ENCODE assay signal across 2 cellular contexts in genomic region chr3:188152660-188153497, GRCh38.
TF ChIP-seq lines count a peak whose summit lies in the region.

No MANE protein-coding gene starts in this region.

TF ChIP-seq in GM23338, 12 proteins besides CTCF, POLR2A, EP300 and RAD21:
- no peak for TF ChIP-seq ZNF331 (CRISPR knock-in tag; IDR thresholded peaks at IDR 0.05; ENCODE audit: low read depth)
- TF ChIP-seq CREB1 (CRISPR knock-in tag; IDR thresholded peaks at IDR 0.05; ENCODE audit: low read depth), result no peak
- no peak for TF ChIP-seq EZH2phosphoT487 (IDR thresholded peaks at IDR 0.05; ENCODE audit: unreplicated experiment)
- no peak for TF ChIP-seq REST (IDR thresholded peaks at IDR 0.05; ENCODE audit: unreplicated experiment)
- peak; percentile 33; the same call in 1 of the 2 replicates for TF ChIP-seq NANOG (IDR thresholded peaks at IDR 0.05; ENCODE audit: borderline replicate concordance)
- TF ChIP-seq ETS1 (IDR thresholded peaks at IDR 0.05), result peak; percentile 29; the same call in 1 of the 2 replicates
- TF ChIP-seq JUNB (IDR thresholded peaks at IDR 0.05; ENCODE audit: unreplicated experiment), result no peak
- TF ChIP-seq EZH2 (IDR thresholded peaks at IDR 0.05; ENCODE audit: low read depth, unreplicated experiment), result no peak
- no peak for TF ChIP-seq ZNF114 (CRISPR knock-in tag; IDR thresholded peaks at IDR 0.05)
- no peak for TF ChIP-seq POLR2AphosphoS5 (IDR thresholded peaks at IDR 0.05; ENCODE audit: low read depth)

TF ChIP-seq in H1, 55 proteins besides CTCF, POLR2A, EP300 and RAD21:
- TF ChIP-seq SRF (IDR thresholded peaks at IDR 0.05; ENCODE audit: low read depth, low read length) (no peak), CBX5 (IDR thresholded peaks at IDR 0.05; ENCODE audit: low read depth, low read length) (no peak), PHF8 (conservative IDR thresholded peaks at IDR 0.05; ENCODE audit: low read depth, low read length) (0 out of 2 replicates have a peak, but pooled peaks have one; percentile 38), TAF1 (IDR thresholded peaks at IDR 0.05; ENCODE audit: low read depth, low read length) (peak; percentile 8; the same call in 1 of the 2 replicates), NANOG (IDR thresholded peaks at IDR 0.05; ENCODE audit: insufficient read depth, low read depth, low read length, poor library complexity, severe bottlenecking) (no peak), TAF7 (optimal IDR thresholded peaks at IDR 0.05; ENCODE audit: borderline replicate concordance, low read depth, low read length) (peak; percentile 11), E2F6 (IDR thresholded peaks at IDR 0.05) (peak; percentile 67), SIN3A (conservative IDR thresholded peaks at IDR 0.05 in 1 of 2, IDR thresholded peaks at IDR 0.05 in 1 of 2; ENCODE audit: low read depth in 1 of 2, low read length in 2 of 2) (peak in 1 of 2 experiments; percentile 80; a peak in 2 of 4 replicates), POLR2AphosphoS5 (IDR thresholded peaks at IDR 0.05; ENCODE audit: low read depth, low read length) (peak; percentile 80), CHD7 (IDR thresholded peaks at IDR 0.05; ENCODE audit: insufficient replicate concordance, low read length) (peak; percentile 13), MAX (IDR thresholded peaks at IDR 0.05) (no peak), CBX8 (IDR thresholded peaks at IDR 0.05; ENCODE audit: borderline replicate concordance, low read depth, low read length) (no peak), EGR1 (IDR thresholded peaks at IDR 0.05; ENCODE audit: borderline replicate concordance, low read depth, low read length) (peak; percentile 3; the same call in 1 of the 2 replicates), BRCA1 (IDR thresholded peaks at IDR 0.05; ENCODE audit: low read depth, low read length) (peak; percentile 41; the same call in 1 of the 2 replicates), SAP30 (IDR thresholded peaks at IDR 0.05; ENCODE audit: insufficient read depth, insufficient replicate concordance, low read length) (peak; percentile 62), CHD1 (IDR thresholded peaks at IDR 0.05; ENCODE audit: low read depth, low read length) (0 out of 2 replicates have a peak, but pooled peaks have one; percentile 50), RBBP5 (IDR thresholded peaks at IDR 0.05; ENCODE audit: borderline replicate concordance, low read depth, low read length) (0 out of 2 replicates have a peak, but pooled peaks have one; percentile 25), ATF3 (IDR thresholded peaks at IDR 0.05; ENCODE audit: insufficient read depth, low read depth, low read length) (no peak)
TF ChIP-seq in H1: peak in this region for 12.
